9 cellular contexts compared by ENCODE assay signal in genomic region chr5:136123236-136123768, GRCh38. TPM values are rescaled to one million over a fixed set of nuclear protein-coding genes. Genes with fewer than 3 reads are reported as not detected.
DNase-seq lines count a peak whose midpoint lies in the region; ATAC-seq and TF ChIP-seq lines count a peak whose summit lies in the region.
"Had no signal": no experiment of that assay in that cellular context is flagged by ENCODE, and none has a peak within 500 bp of the region (broad histone marks: within the 10 kb centered on the region; RNA-seq: fewer than 3 reads in every experiment).

No MANE protein-coding gene starts in this region.

- H3K9ac ChIP-seq in mammary epithelial cell (ENCODE audit: insufficient read depth, low read length) (no peak overlapping the region), mucosa of rectum (ENCODE audit: low read depth in 1 of 2, low read length in 2 of 2) (peak overlapping the region in 1 of 2 donors; percentile 31), neuronal stem cell (ENCODE audit: low read depth, low read length, poor library complexity) (no peak overlapping the region)

- H3K4me2 ChIP-seq in mammary epithelial cell (ENCODE audit: insufficient read depth, low read depth, low read length) (peak overlapping the region; percentile 47), neuronal stem cell (ENCODE audit: insufficient read depth, low read length, poor library complexity, severe bottlenecking) (no peak overlapping the region)

- H3K27me3 ChIP-seq in mammary epithelial cell (ENCODE audit: insufficient read depth, low read length) (no peaks in the 10 kb centered on the region), mucosa of rectum (ENCODE audit: control insufficient read depth in 2 of 2, insufficient read depth in 2 of 2, low read length in 2 of 2) (no peaks in the 10 kb centered on the region), neuronal stem cell (ENCODE audit: control insufficient read depth in 3 of 3, insufficient read depth in 3 of 3, low read depth in 1 of 3, low read length in 3 of 3) (peaks cover 0 to 57% (median 0%) of the 10 kb centered on the region in 3 experiments)

- DNase-seq in NCI-H2196 (lab: John Stamatoyannopoulos, UW; ENCODE audit: unreplicated experiment) (peak; percentile 81), mammary epithelial cell (peak; percentile 97), superior temporal gyrus (ENCODE audit: extremely low spot score) (no peak), neuronal stem cell (ENCODE audit: low spot score) (no peak)
- DNase-seq: NCI-H446 had no signal

- no peaks in the 10 kb centered on the region for H4K20me1 ChIP-seq in mammary epithelial cell (ENCODE audit: insufficient read depth, low read length)

- H2AK5ac ChIP-seq in neuronal stem cell (ENCODE audit: low read depth, low read length) = no peak overlapping the region

- POLR2A ChIA-PET in HEK293 (lab: Yijun Ruan, JAX) = interaction anchor here (0.5 to 2.4 kb wide), 3 partner anchors 10 to 1275 kb away, joined by 3 to 13 read pairs (median 4); partner anchors contain the start of gene SMAD5

- no TSS peak for BruUV-seq in mammary epithelial cell (replicated peaks; lab: Mats Ljungman, UMichigan)

- H3K4me3 ChIP-seq in HEK293 (ENCODE audit: low read depth, low read length) = no peak overlapping the region
- no peak overlapping the region for H3K4me3 ChIP-seq in mammary epithelial cell (replicated peaks in 1 of 3; ENCODE audit: insufficient read depth in 1 of 3, low read depth in 2 of 3, low read length in 3 of 3)
- H3K4me3 ChIP-seq in mucosa of rectum (ENCODE audit: low read length in 2 of 2) = no peak overlapping the region
- no peak overlapping the region for H3K4me3 ChIP-seq in neuronal stem cell (ENCODE audit: low read length in 2 of 2)

- intact Hi-C loops in mammary epithelial cell (cut with micrococcal nuclease) = no loop called here

- no peak overlapping the region for H2BK12ac ChIP-seq in neuronal stem cell (ENCODE audit: low read length)

- no peaks in the 10 kb centered on the region for H3K9me3 ChIP-seq in HEK293 (ENCODE audit: control insufficient read depth, insufficient read depth, low read depth, low read length)
- H3K9me3 ChIP-seq in mammary epithelial cell (replicated peaks; ENCODE audit: insufficient read depth, low read length) = no peaks in the 10 kb centered on the region
- H3K9me3 ChIP-seq in mucosa of rectum (ENCODE audit: control insufficient read depth in 2 of 2, low read length in 2 of 2) = no peaks in the 10 kb centered on the region
- no peaks in the 10 kb centered on the region for H3K9me3 ChIP-seq in neuronal stem cell (replicated peaks in 1 of 2; ENCODE audit: control insufficient read depth in 2 of 2, insufficient read depth in 1 of 2, low read depth in 1 of 2, low read length in 2 of 2)

- H2AFZ ChIP-seq in mammary epithelial cell (ENCODE audit: low read depth, low read length) (peak overlapping the region; percentile 48), neuronal stem cell (ENCODE audit: low read length) (no peak overlapping the region)

- H3K23ac ChIP-seq in neuronal stem cell (ENCODE audit: low read depth, low read length, poor library complexity) = no peak overlapping the region

- 0% methylated on average over 1 of the region's 1 CpG for WGBS in mammary epithelial cell (ENCODE audit: low coverage, missing lambda C conversion rate)
- no CpG with 5 or more reads among the region's 1 CpG for whole genome bisulfite sequencing in neuronal stem cell (ENCODE audit: extremely low coverage in 2 of 2, insufficient read length in 2 of 2, insufficient replicate concordance in 1 of 2), 2 donors

- CTCF ChIA-PET in HEK293 (lab: Yijun Ruan, JAX) = interaction anchor here (0.9 kb wide), 1 partner anchor 232 kb away, joined by 3 read pairs; no protein-coding TSS in a partner anchor
- CTCF ChIA-PET in mammary epithelial cell (lab: Charles Lee; ENCODE audit: low non-redundant PET) = no interaction called here

- in situ Hi-C loops in mammary epithelial cell (cut with MboI; ENCODE audit: low sequenced_read_pairs in 2 of 2) = no loop called here

- H3K36me3 ChIP-seq in HEK293 (ENCODE audit: control insufficient read depth in 2 of 2, insufficient read depth in 1 of 2, low read length in 2 of 2) (no peaks in the 10 kb centered on the region), mammary epithelial cell (ENCODE audit: insufficient read depth, low read length) (no peaks in the 10 kb centered on the region), mucosa of rectum (ENCODE audit: control insufficient read depth in 2 of 2, insufficient read depth in 2 of 2, low read length in 2 of 2) (no peaks in the 10 kb centered on the region), neuronal stem cell (replicated peaks in 1 of 2; ENCODE audit: control insufficient read depth in 2 of 2, insufficient read depth in 2 of 2, low read length in 2 of 2) (no peaks in the 10 kb centered on the region)

- H3K4ac ChIP-seq in neuronal stem cell (ENCODE audit: low read length) = no peak overlapping the region

- H2BK120ac ChIP-seq in neuronal stem cell (ENCODE audit: low read depth, low read length) = no peak overlapping the region

- H2BK15ac ChIP-seq in neuronal stem cell (ENCODE audit: low read length) = no peak overlapping the region

- no peaks in the 10 kb centered on the region for H3K79me1 ChIP-seq in neuronal stem cell (ENCODE audit: low read depth, low read length)

- H3K4me1 ChIP-seq in HEK293 (ENCODE audit: control insufficient read depth, insufficient read depth, low read length) (peaks cover 3% of the 10 kb centered on the region), mammary epithelial cell (ENCODE audit: insufficient read depth, low read length) (peaks cover 15% of the 10 kb centered on the region), mucosa of rectum (ENCODE audit: control insufficient read depth in 2 of 2, insufficient read depth in 2 of 2, low read length in 2 of 2) (peaks cover 6 to 17% of the 10 kb centered on the region in 2 donors), neuronal stem cell (ENCODE audit: control insufficient read depth in 2 of 2, insufficient read depth in 1 of 2, low read depth in 1 of 2, low read length in 2 of 2) (no peaks in the 10 kb centered on the region)

- H3K18ac ChIP-seq in neuronal stem cell (ENCODE audit: low read length) = no peak overlapping the region

- no peak overlapping the region for H4K8ac ChIP-seq in neuronal stem cell (ENCODE audit: low read depth, low read length)

- H3K14ac ChIP-seq in neuronal stem cell (ENCODE audit: low read length) = no peak overlapping the region

- dilution Hi-C loops in mammary epithelial cell (cut with HindIII; ENCODE audit: low sequenced_read_pairs) = no loop called here

- TF ChIP-seq CTCF in HEK293 (tag by site-specific recombination; IDR thresholded peaks at IDR 0.05) = no peak
- TF ChIP-seq CTCF in mammary epithelial cell (conservative IDR thresholded peaks at IDR 0.05 in 1 of 2, IDR thresholded peaks at IDR 0.05 in 1 of 2; ENCODE audit: extremely low read depth in 1 of 2, insufficient read depth in 1 of 2, low read depth in 1 of 2, low read length in 2 of 2) = no peak

- ATAC-seq in GM19023 (IDR thresholded peaks at IDR 0.05; ENCODE audit: unreplicated experiment) (no peak), HG02623 (IDR thresholded peaks at IDR 0.05; ENCODE audit: unreplicated experiment) (no peak)

- H3K27ac ChIP-seq in HEK293 (ENCODE audit: extremely low read depth, low read depth, low read length) (no peak overlapping the region), mammary epithelial cell (ENCODE audit: insufficient read depth, low read depth, low read length) (peak overlapping the region; percentile 83), mucosa of rectum (ENCODE audit: low read depth in 2 of 2, low read length in 2 of 2) (peak overlapping the region; percentile 53 to 86), neuronal stem cell (replicated peaks; ENCODE audit: low read length) (no peak overlapping the region)

- no peak overlapping the region for H2BK5ac ChIP-seq in neuronal stem cell (ENCODE audit: low read length)

- no peaks in the 10 kb centered on the region for H3K79me2 ChIP-seq in mammary epithelial cell (ENCODE audit: insufficient read depth, low read length)

- H4K91ac ChIP-seq in neuronal stem cell (ENCODE audit: low read depth, low read length, poor library complexity) = no peak overlapping the region

TF ChIP-seq in HEK293, 187 proteins besides CTCF, POLR2A, EP300 and RAD21 (continues in another document):
- TF ChIP-seq ZNF707 (tag by site-specific recombination; IDR thresholded peaks at IDR 0.05) (no peak), ELK4 (IDR thresholded peaks at IDR 0.05; ENCODE audit: borderline replicate concordance, low read depth, low read length) (no peak), RBAK (tag by site-specific recombination; IDR thresholded peaks at IDR 0.05) (no peak), KLF7 (tag by site-specific recombination; IDR thresholded peaks at IDR 0.05; ENCODE audit: borderline replicate concordance) (no peak), MZF1 (tag by site-specific recombination; IDR thresholded peaks at IDR 0.05; ENCODE audit: borderline replicate concordance) (no peak), WT1 (tag by site-specific recombination; IDR thresholded peaks at IDR 0.05) (no peak; the same call in 1 of the 2 replicates), ZNF473 (tag by site-specific recombination; IDR thresholded peaks at IDR 0.05) (no peak), ZNF549 (tag by site-specific recombination; IDR thresholded peaks at IDR 0.05) (no peak), ZNF366 (tag by site-specific recombination; conservative IDR thresholded peaks at IDR 0.05) (peak; percentile 48; the same call in 1 of the 2 replicates), ZNF302 (tag by site-specific recombination; IDR thresholded peaks at IDR 0.05; ENCODE audit: low read depth) (no peak)

RNA-seq across cellular contexts. Expression of gene SMAD5, which starts 9.3 kb away (rescaled TPM):
- 10 to 100 TPM; 66.8 to 84.2 TPM for total RNA-seq in mammary epithelial cell
- 60.8 TPM for polyA plus RNA-seq in mammary epithelial cell
- polyA minus RNA-seq in mammary epithelial cell = 49.1 TPM
- 29.6 TPM for polyA plus RNA-seq in neuronal stem cell (2013, experiment 1 of 2)
- polyA plus RNA-seq in neuronal stem cell (2013, experiment 2 of 2) = 30.0 TPM

Comparison
In these comparisons a context has a peak if more than half of its experiments do, and no peak if none do; other contexts are left out.
1. H3K27ac ChIP-seq: peak in mammary epithelial cell (single experiment) and mucosa of rectum (2 of 2); none in HEK293 (single experiment) and neuronal stem cell (single experiment).
2. DNase-seq: peak in NCI-H2196 (single experiment) and mammary epithelial cell (single experiment); none in superior temporal gyrus (single experiment) and neuronal stem cell (single experiment).